Comparison of ENCODE assay signal across 8 cellular contexts in the genomic region with DNA sequence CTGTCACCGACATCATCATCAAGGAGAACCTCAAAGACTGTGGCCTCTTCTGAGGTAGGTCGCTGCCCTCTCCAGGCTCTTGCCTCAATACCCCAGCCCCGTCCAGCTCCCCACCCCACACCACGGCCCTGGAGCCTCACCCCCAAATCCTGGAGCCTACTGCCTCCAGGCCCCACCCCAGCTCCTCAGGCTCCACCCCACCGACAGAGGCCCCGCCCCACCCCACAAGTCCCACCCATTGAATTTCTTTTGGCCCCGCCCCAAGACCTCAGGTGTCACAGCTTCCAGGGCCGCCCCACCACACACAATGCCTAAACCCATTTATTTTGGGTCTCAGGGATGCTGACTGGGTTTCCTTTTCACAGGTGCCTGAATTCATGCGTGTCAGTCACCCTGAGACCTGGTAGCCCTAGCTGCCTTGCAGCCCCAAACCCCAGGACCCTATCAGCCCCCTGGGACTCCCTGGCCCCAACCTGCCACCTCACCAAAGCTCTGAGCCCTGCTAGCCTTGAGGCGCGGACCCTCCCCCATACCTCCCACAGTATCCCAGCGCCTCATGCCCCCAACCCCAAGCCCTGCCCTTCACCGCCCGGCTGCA. TPM values are rescaled to one million over a fixed set of nuclear protein-coding genes. Genes with fewer than 3 reads are reported as not detected.
DNase-seq lines count a peak whose midpoint lies in the region; ATAC-seq and TF ChIP-seq lines count a peak whose summit lies in the region.

No MANE protein-coding gene starts in this region.

- intact Hi-C loops in lower leg skin (cut with DNase I; ENCODE audit: low total_unique reads), result no loop called here

- H3K4me3 Mint-ChIP-seq in endodermal cell, result no peak overlapping the region

- no peak overlapping the region for H3K27ac Mint-ChIP-seq in endodermal cell

- no peaks in the 10 kb centered on the region for H3K9me3 Mint-ChIP-seq in endodermal cell

- WGBS in endodermal cell (ENCODE audit: insufficient coverage in 1 of 2, insufficient read length in 1 of 2), 2 experiments, result 86 to 88% methylated on average over 6 to 13 of the region's 14 CpGs
- WGBS in lower leg skin, 2 donors, result 52 to 61% methylated on average over 10 to 12 of the region's 14 CpGs

- H3K4me3 ChIP-seq in H7 (ENCODE audit: insufficient read depth, low read depth, low read length) (peak overlapping the region; percentile 19; the same call in 1 of the 2 replicates), WERI-Rb-1 (ENCODE audit: low read depth, low read length) (no peak overlapping the region), endodermal cell (ENCODE audit: low read length) (no peak overlapping the region), lower leg skin (ENCODE audit: low read depth, poor library complexity, severe bottlenecking) (no peak overlapping the region)

- H3K9me3 ChIP-seq in WERI-Rb-1 (ENCODE audit: severe bottlenecking) (no peaks in the 10 kb centered on the region), endodermal cell (ENCODE audit: control insufficient read depth, low read length) (no peaks in the 10 kb centered on the region)

- peaks cover 38% of the 10 kb centered on the region for H3K27me3 Mint-ChIP-seq in endodermal cell (ENCODE audit: insufficient read depth)

- no peak for TF ChIP-seq POLR2A in lower leg skin (IDR thresholded peaks at IDR 0.05)

- no peaks in the 10 kb centered on the region for H3K36me3 Mint-ChIP-seq in endodermal cell (ENCODE audit: low read depth)

- no peaks in the 10 kb centered on the region for H3K36me3 ChIP-seq in H7 (replicated peaks; ENCODE audit: control insufficient read depth, insufficient read depth, low read length)
- no peaks in the 10 kb centered on the region for H3K36me3 ChIP-seq in WERI-Rb-1
- H3K36me3 ChIP-seq in endodermal cell (ENCODE audit: control insufficient read depth, insufficient read depth, low read length), result no peaks in the 10 kb centered on the region

- peak; percentile 96 for DNase-seq in H7
- DNase-seq in WERI-Rb-1, result peak; percentile 15
- peak; percentile 87 for DNase-seq in endodermal cell
- DNase-seq in stimulated activated CD4-positive, alpha-beta T cell treated with anti-CD3 and anti-CD28 coated beads, Interleukin-2, amount 100 ng/mL, for 24 hours, result peak; percentile 33 to 50
- no peak for DNase-seq in lower leg skin (ENCODE audit: low spot score in 2 of 2)
- DNase-seq in GDM1 (lab: John Stamatoyannopoulos, UW), result no peak
- DNase-seq in GM19240 (ENCODE audit: insufficient read length, low spot score), result no peak

- H3K4me1 ChIP-seq in endodermal cell (ENCODE audit: control insufficient read depth, insufficient read depth, low read length), result no peaks in the 10 kb centered on the region

- ATAC-seq in HG03342 (IDR thresholded peaks at IDR 0.05; ENCODE audit: unreplicated experiment), result no peak

- no peak overlapping the region for H3K9ac ChIP-seq in endodermal cell (ENCODE audit: extremely low read depth, low read length, poor library complexity, severe bottlenecking)

- TF ChIP-seq CTCF in WERI-Rb-1 (IDR thresholded peaks at IDR 0.05; ENCODE audit: low read depth, low read length) (no peak), endodermal cell (conservative IDR thresholded peaks at IDR 0.05) (no peak), lower leg skin (IDR thresholded peaks at IDR 0.05) (no peak)

- peak overlapping the region; percentile 9; the same call in 1 of the 2 replicates for H3K27ac ChIP-seq in WERI-Rb-1
- no peak overlapping the region for H3K27ac ChIP-seq in endodermal cell (ENCODE audit: low read depth, low read length)

- H3K27me3 ChIP-seq in H7 (ENCODE audit: control insufficient read depth, insufficient read depth, low read length) (peaks cover 3% of the 10 kb centered on the region), WERI-Rb-1 (ENCODE audit: insufficient read depth, low read depth, severe bottlenecking) (no peaks in the 10 kb centered on the region), endodermal cell (ENCODE audit: control insufficient read depth, insufficient read depth, low read length, poor library complexity, severe bottlenecking) (peaks cover 5% of the 10 kb centered on the region)

- H3K4me1 Mint-ChIP-seq in endodermal cell, result no peaks in the 10 kb centered on the region

RNA-seq across cellular contexts. Expression of a gene that starts 3.6 kb away (rescaled TPM):
- not detected in 2 replicates for total RNA-seq in H7 (2014; rRNA removed; shearing (Covaris generic))
- total RNA-seq in endodermal cell (1 to 10 TPM in 1 of 2 donors, under 1 TPM in 1; 0.42 to 1.2 TPM), lower leg skin (not detected)
- 0.11 TPM for polyA plus RNA-seq in endodermal cell (2013, experiment 1 of 2)
- polyA plus RNA-seq in endodermal cell (2013, experiment 2 of 2), result 0.12 TPM

RNA-seq across cellular contexts. Expression of a gene that starts 10.1 kb away (rescaled TPM):
- 0.21 and 0.22 TPM in 2 replicates for total RNA-seq in H7 (2014; rRNA removed; shearing (Covaris generic))
- 1 to 10 TPM; 1.5 to 1.9 TPM for total RNA-seq in endodermal cell
- polyA plus RNA-seq in endodermal cell (2013, experiment 1 of 2), result 4.4 TPM
- 4.3 TPM for polyA plus RNA-seq in endodermal cell (2013, experiment 2 of 2)
- under 1 TPM in 1 of 4 donors, not detected in 3; 0.62 TPM for total RNA-seq in lower leg skin

RNA-seq across cellular contexts. Expression of a gene that starts 39.9 kb away (rescaled TPM):
- 40.5 and 44.5 TPM in 2 replicates for total RNA-seq in H7 (2014; rRNA removed; shearing (Covaris generic))
- total RNA-seq in endodermal cell, result 10 to 100 TPM; 44.8 to 63.2 TPM
- 32.1 TPM for polyA plus RNA-seq in endodermal cell (2013, experiment 1 of 2)
- 33.4 TPM for polyA plus RNA-seq in endodermal cell (2013, experiment 2 of 2)
- total RNA-seq in lower leg skin, result 100 to 1,000 TPM; 106 to 151 (median 120) TPM

RNA-seq across cellular contexts. Expression of a gene that starts 41.0 kb away (rescaled TPM):
- 204 and 246 TPM in 2 replicates for total RNA-seq in H7 (2014; rRNA removed; shearing (Covaris generic))
- 100 to 1,000 TPM; 243 to 278 TPM for total RNA-seq in endodermal cell
- 454 TPM for polyA plus RNA-seq in endodermal cell (2013, experiment 1 of 2)
- 428 TPM for polyA plus RNA-seq in endodermal cell (2013, experiment 2 of 2)
- total RNA-seq in lower leg skin, result 100 to 1,000 TPM in 1 of 4 donors, 10 to 100 TPM in 3; 56.5 to 123 (median 74.8) TPM

Comparison
In these comparisons a context has a peak if more than half of its experiments do, and no peak if none do; other contexts are left out.
1. DNase-seq: peak in H7 (single experiment), WERI-Rb-1 (single experiment), endodermal cell (single experiment) and stimulated activated CD4-positive, alpha-beta T cell treated with anti-CD3 and anti-CD28 coated beads, Interleukin-2, amount 100 ng/mL, for 24 hours (2 of 2); none in lower leg skin (0 of 2), GDM1 (single experiment) and GM19240 (single experiment).